8 cellular contexts compared by ENCODE assay signal in genomic region chr6:2765896-2766766, GRCh38. TPM values are rescaled to one million over a fixed set of nuclear protein-coding genes. Genes with fewer than 3 reads are reported as not detected.
DNase-seq lines count a peak whose midpoint lies in the region; ATAC-seq, FAIRE-seq and TF ChIP-seq lines count a peak whose summit lies in the region.

No MANE protein-coding gene starts in this region.

- H3K4me2 ChIP-seq in H1 (ENCODE audit: insufficient read depth in 1 of 2, low read depth in 2 of 2, low read length in 2 of 2): peak overlapping the region; percentile 83 to 88

- ATAC-seq in GM21423 (IDR thresholded peaks at IDR 0.05; ENCODE audit: unreplicated experiment) (peak; percentile 22), WTC11 (peak; percentile 1; the same call in 1 of the 2 replicates), mucosa of descending colon (peak; percentile 53)

- TF ChIP-seq RAD21 in H1 (IDR thresholded peaks at IDR 0.05 in 1 of 2, conservative IDR thresholded peaks at IDR 0.05 in 1 of 2; ENCODE audit: low read depth in 2 of 2, low read length in 2 of 2): no peak

- no peak overlapping the region for H2BK12ac ChIP-seq in H1 (ENCODE audit: low read depth, low read length)

- intact Hi-C loops in mucosa of descending colon (cut with DNase I, micrococcal nuclease): no loop called here

- H3K79me2 ChIP-seq in H1 (ENCODE audit: control insufficient read depth in 1 of 2, insufficient read depth in 2 of 2, low read length in 2 of 2): peaks cover 16 to 51% of the 10 kb centered on the region in 2 experiments

- H3K79me1 ChIP-seq in H1 (ENCODE audit: low read depth, low read length): peaks cover 20% of the 10 kb centered on the region

- H2BK15ac ChIP-seq in H1 (ENCODE audit: low read length): no peak overlapping the region

- H3K27ac ChIP-seq in HUES6 (ENCODE audit: low read depth, low read length) (peak overlapping the region; percentile 80; the same call in 1 of the 2 replicates), H1 (ENCODE audit: low read depth, low read length) (0 out of 2 replicates have a peak overlapping the region, but pooled peaks have one; percentile 5), substantia nigra (ENCODE audit: low read depth, low read length, poor library complexity, severe bottlenecking) (peak overlapping the region; percentile 89)

- H3K27me3 Mint-ChIP-seq in WTC11 (ENCODE audit: low read depth): no peaks in the 10 kb centered on the region

- H3K4ac ChIP-seq in H1 (replicated peaks; ENCODE audit: insufficient read length, low read depth, low read length): peak overlapping the region; percentile 69

- H2AFZ ChIP-seq in H1 (ENCODE audit: low read length): no peak overlapping the region

- no peaks in the 10 kb centered on the region; the same call in 1 of the 2 replicates for H3K36me3 Mint-ChIP-seq in WTC11

- POLR2A ChIA-PET in WTC11 (lab: Charles Lee): interaction anchor here (1.0 to 1.4 kb wide), 2 partner anchors 76 to 222 kb away, joined by 3 to 4 read pairs; partner anchors contain the start of gene SERPINB1
- POLR2A ChIA-PET in H1 (lab: Charles Lee; ENCODE audit: partially characterized antibody): interaction anchor here (1.0 to 5.6 kb wide), 10 partner anchors 11 to 463 kb away, joined by 3 to 21 read pairs (median 4); partner anchors contain the start of gene SERPINB1

- H2AK5ac ChIP-seq in H1 (ENCODE audit: low read depth, low read length): no peak overlapping the region; the same call in 1 of the 2 replicates

- H3K4me3 ChIP-seq in HUES6 (ENCODE audit: low read depth, low read length) (peak overlapping the region; percentile 99), H1 (ENCODE audit: extremely low read depth in 1 of 4, insufficient read depth in 2 of 4, low read depth in 3 of 4, low read length in 4 of 4) (peak overlapping the region; percentile 81 to 94 (median 84)), mucosa of descending colon (peak overlapping the region; percentile 87)

- H4K5ac ChIP-seq in H1 (ENCODE audit: insufficient read length, low read depth, low read length): no peak overlapping the region

- peak overlapping the region; percentile 90 for H4K8ac ChIP-seq in H1 (ENCODE audit: extremely low read depth, insufficient read depth, low read length)

- H3K27me3 ChIP-seq in HUES6 (ENCODE audit: control insufficient read depth, insufficient read depth, low read length) (no peaks in the 10 kb centered on the region), H1 (replicated peaks in 1 of 4; ENCODE audit: control insufficient read depth in 3 of 4, extremely low read depth in 1 of 4, insufficient read depth in 3 of 4, low read length in 3 of 4) (no peaks in the 10 kb centered on the region)

- H3K14ac ChIP-seq in H1 (ENCODE audit: insufficient read length): no peak overlapping the region

- in situ Hi-C loops in G401 (cut with HindIII; ENCODE audit: low sequenced_read_pairs): no loop called here

- no peaks in the 10 kb centered on the region for H3K9me3 ChIP-seq in HUES6 (ENCODE audit: control insufficient read depth, insufficient read depth, low read depth, low read length)
- H3K9me3 ChIP-seq in H1 (ENCODE audit: insufficient read depth in 2 of 2, low read depth in 1 of 2, low read length in 1 of 2): no peaks in the 10 kb centered on the region
- H3K9me3 ChIP-seq in mucosa of descending colon: no peaks in the 10 kb centered on the region

- H3K23me2 ChIP-seq in H1 (ENCODE audit: low read depth, low read length): peaks cover 11% of the 10 kb centered on the region

- no peak for FAIRE-seq in H1 (lab: Jason Lieb, UNC)

- H3K27ac Mint-ChIP-seq in WTC11: no peak overlapping the region; the same call in 1 of the 2 replicates

- H3K4me3 Mint-ChIP-seq in WTC11: peak overlapping the region; percentile 89

- H3K9ac ChIP-seq in HUES6 (ENCODE audit: low read length): peak overlapping the region; percentile 93
- H3K9ac ChIP-seq in H1 (replicated peaks in 1 of 4; ENCODE audit: extremely low read depth in 1 of 4, low read depth in 3 of 4, low read length in 3 of 4): peak overlapping the region; percentile 74 to 87 (median 78)

- peaks cover 44% of the 10 kb centered on the region for H3K4me1 Mint-ChIP-seq in WTC11

- peak overlapping the region; percentile 53; the same call in 1 of the 2 replicates for H3K18ac ChIP-seq in H1 (ENCODE audit: extremely low read depth, low read length)

- peaks cover 7% of the 10 kb centered on the region for H3K36me3 ChIP-seq in HUES6 (ENCODE audit: control insufficient read depth, insufficient read depth, low read length)
- H3K36me3 ChIP-seq in H1 (ENCODE audit: control insufficient read depth in 2 of 4, insufficient read depth in 4 of 4, low read length in 3 of 4): peaks cover 0 to 10% (median 0%) of the 10 kb centered on the region in 4 experiments; a peak in 1 of 8 replicates
- H3K36me3 ChIP-seq in mucosa of descending colon (ENCODE audit: low read depth): no peaks in the 10 kb centered on the region

- CTCF ChIA-PET in WTC11 (lab: Charles Lee) (interaction anchor here (0.8 to 1.9 kb wide), 13 partner anchors 13 to 287 kb away, joined by 3 to 12 read pairs (median 5); partner anchors contain the start of genes NQO2 and SERPINB1), H1 (lab: Charles Lee; ENCODE audit: partially characterized antibody) (interaction anchor here (0.6 to 7.4 kb wide), 6 partner anchors 8 to 27 kb away, joined by 3 to 66 read pairs (median 3); partner anchors contain the start of gene MYLK4)

- no peak for TF ChIP-seq EP300 in H1 (IDR thresholded peaks at IDR 0.05; ENCODE audit: borderline replicate concordance in 1 of 2, low read depth in 2 of 2, low read length in 2 of 2)

- peak; percentile 29 for DNase-seq in G401 (ENCODE audit: low spot score)
- peak; percentile 47 for DNase-seq in WTC11 (ENCODE audit: low spot score)
- no peak for DNase-seq in H1 (ENCODE audit: low read depth in 1 of 2, low spot score in 2 of 2)
- peak; percentile 53 to 77 (median 76) for DNase-seq in mucosa of descending colon
- peak in 19 of 49 donors; percentile 18 to 68 (median 50) for DNase-seq in substantia nigra (lab: John Stamatoyannopoulos, UW)
- no peak for DNase-seq in middle frontal gyrus (ENCODE audit: extremely low spot score, low spot score)

- TF ChIP-seq CTCF in WTC11 (IDR thresholded peaks at IDR 0.05) (no peak), H1 (IDR thresholded peaks at IDR 0.05; ENCODE audit: control extremely low read depth in 1 of 3, insufficient read depth in 1 of 3, low read depth in 1 of 3, low read length in 3 of 3) (no peak), mucosa of descending colon (IDR thresholded peaks at IDR 0.05) (no peak)

- no peak; a peak in 1 of 3 replicates for TF ChIP-seq POLR2A in H1 (IDR thresholded peaks at IDR 0.05; ENCODE audit: control extremely low read depth in 1 of 2, low read depth in 2 of 2, low read length in 2 of 2)

- 2% methylated on average over 55 of the region's 91 CpGs; no CpG with 5 or more reads in 1 of the 2 experiments for WGBS in H1 (ENCODE audit: extremely low coverage in 1 of 2, insufficient coverage in 1 of 2, insufficient read length in 1 of 2, insufficient replicate concordance in 2 of 2, low coverage in 1 of 2, low lambda C conversion rate in 2 of 2, missing lambda C conversion rate in 1 of 2), 2 experiments

- peak overlapping the region; percentile 57 for H3K56ac ChIP-seq in H1 (replicated peaks; ENCODE audit: insufficient read length, low read depth, low read length)

- H3K23ac ChIP-seq in H1 (ENCODE audit: insufficient read length): no peak overlapping the region

- H4K20me1 ChIP-seq in H1 (replicated peaks in 1 of 2; ENCODE audit: control insufficient read depth in 1 of 2, insufficient read depth in 2 of 2, low read length in 2 of 2): peaks cover 14 to 20% of the 10 kb centered on the region in 2 experiments

- no peak overlapping the region for H2BK120ac ChIP-seq in H1 (replicated peaks; ENCODE audit: low read depth, low read length)

- H2BK20ac ChIP-seq in H1 (ENCODE audit: low read length): no peak overlapping the region

- H4K91ac ChIP-seq in H1 (replicated peaks; ENCODE audit: insufficient read length, low read length): no peak overlapping the region

- peak overlapping the region; percentile 38; the same call in 1 of the 2 replicates for H2BK5ac ChIP-seq in H1 (ENCODE audit: low read depth, low read length)

- H3K9me3 Mint-ChIP-seq in WTC11: peaks cover 5% of the 10 kb centered on the region; the same call in 1 of the 2 replicates

- H3K4me1 ChIP-seq in HUES6 (ENCODE audit: control insufficient read depth, insufficient read depth, low read length) (peaks cover 28% of the 10 kb centered on the region), H1 (replicated peaks in 1 of 4; ENCODE audit: control insufficient read depth in 3 of 4, insufficient read depth in 4 of 4, low read length in 3 of 4) (peaks cover 0 to 11% (median 8%) of the 10 kb centered on the region in 4 experiments; a peak in 4 of 7 replicates), mucosa of descending colon (ENCODE audit: low read depth) (peaks cover 23% of the 10 kb centered on the region)

TF ChIP-seq in H1, 55 proteins besides CTCF, POLR2A, EP300 and RAD21 (continues in another document):
- peak; percentile 49; the same call in 1 of the 2 replicates for TF ChIP-seq PHF8 (conservative IDR thresholded peaks at IDR 0.05; ENCODE audit: low read depth, low read length)

RNA-seq across cellular contexts. Expression of gene WRNIP1, which starts 0.9 kb away (rescaled TPM):
- 91.8 and 100 TPM in 2 replicates for total RNA-seq in G401 (2014; rRNA removed; shearing (Covaris generic))
- total RNA-seq in WTC11 (2021) (33.8 to 36.3 TPM (median 36.2 TPM) in 3 replicates), mucosa of descending colon (10 to 100 TPM; 39.0 to 41.1 (median 39.7) TPM)
- 39.2 TPM in 2 replicates for total RNA-seq in H1 (2021; fragmentation: NEBNext Ultra II Directional; extraction: Animal tissue kit (Norgen Biotek cat#: 25700))
- 38.2 and 42.2 TPM in 2 replicates for polyA plus RNA-seq in H1 (2011; rRNA removed)
- 47.3 TPM for polyA plus RNA-seq in H1 (2011; cell fraction: cytosol; rRNA removed)
- polyA plus RNA-seq in H1 (2011; cell fraction: nucleus; rRNA removed): 39.8 TPM
- 31.7 to 35.4 TPM (median 33.2 TPM) in 4 replicates for polyA plus RNA-seq in H1 (2012, experiment 1 of 2)
- polyA plus RNA-seq in H1 (2012, experiment 2 of 2): 31.8 TPM
- polyA plus RNA-seq in H1 (2013, experiment 1 of 2): 22.5 TPM
- polyA plus RNA-seq in H1 (2013, experiment 2 of 2): 22.7 TPM
- polyA minus RNA-seq in H1 (2011; rRNA and poly(A)+ RNA removed): 21.8 and 30.5 TPM in 2 replicates
- 16.9 TPM for polyA minus RNA-seq in H1 (2011; cell fraction: cytosol; rRNA and poly(A)+ RNA removed)
- polyA minus RNA-seq in H1 (2011; cell fraction: nucleus; rRNA and poly(A)+ RNA removed): 23.3 TPM

RNA-seq across cellular contexts. Expression of gene MYLK4, which starts 15.4 kb away (rescaled TPM):
- total RNA-seq in G401 (2014; rRNA removed; shearing (Covaris generic)): 0.31 and 0.64 TPM in 2 replicates
- total RNA-seq in WTC11 (2021): 0.05 to 0.13 TPM (median 0.11 TPM) in 3 replicates
- total RNA-seq in H1 (2021; fragmentation: NEBNext Ultra II Directional; extraction: Animal tissue kit (Norgen Biotek cat#: 25700)): 0.13 and 0.17 TPM in 2 replicates
- polyA plus RNA-seq in H1 (2011; rRNA removed): 0.11 TPM in 2 replicates
- polyA plus RNA-seq in H1 (2011; cell fraction: cytosol; rRNA removed): 0.13 TPM
- 0.11 TPM for polyA plus RNA-seq in H1 (2011; cell fraction: nucleus; rRNA removed)
- 0.09 to 0.17 TPM (median 0.11 TPM) in 4 replicates for polyA plus RNA-seq in H1 (2012, experiment 1 of 2)
- not detected for polyA plus RNA-seq in H1 (2012, experiment 2 of 2)
- 0.14 TPM for polyA plus RNA-seq in H1 (2013, experiment 1 of 2)
- 0.11 TPM for polyA plus RNA-seq in H1 (2013, experiment 2 of 2)
- 0.06 and 0.20 TPM in 2 replicates for polyA minus RNA-seq in H1 (2011; rRNA and poly(A)+ RNA removed)
- not detected for polyA minus RNA-seq in H1 (2011; cell fraction: cytosol; rRNA and poly(A)+ RNA removed)
- 0.10 TPM for polyA minus RNA-seq in H1 (2011; cell fraction: nucleus; rRNA and poly(A)+ RNA removed)
- under 1 TPM; 0.41 to 0.82 (median 0.43) TPM for total RNA-seq in mucosa of descending colon

Comparison
In these comparisons a context has a peak if more than half of its experiments do, and no peak if none do; other contexts are left out.
1. DNase-seq: peak in G401 (single experiment), WTC11 (single experiment) and mucosa of descending colon (3 of 3); none in H1 (0 of 2) and middle frontal gyrus (single experiment).
2. ATAC-seq: peak in every context shown above with its lines; median percentile 53 in mucosa of descending colon; 22 in GM21423; 1 in WTC11.
3. H3K27ac ChIP-seq: peak in every context shown above with its lines; median percentile 89 in substantia nigra; 80 in HUES6; 5 in H1.
4. Peak in every context shown above with its lines, with median percentiles within 50 percentile points of each other: H3K4me3 ChIP-seq.